In the genomic region with DNA sequence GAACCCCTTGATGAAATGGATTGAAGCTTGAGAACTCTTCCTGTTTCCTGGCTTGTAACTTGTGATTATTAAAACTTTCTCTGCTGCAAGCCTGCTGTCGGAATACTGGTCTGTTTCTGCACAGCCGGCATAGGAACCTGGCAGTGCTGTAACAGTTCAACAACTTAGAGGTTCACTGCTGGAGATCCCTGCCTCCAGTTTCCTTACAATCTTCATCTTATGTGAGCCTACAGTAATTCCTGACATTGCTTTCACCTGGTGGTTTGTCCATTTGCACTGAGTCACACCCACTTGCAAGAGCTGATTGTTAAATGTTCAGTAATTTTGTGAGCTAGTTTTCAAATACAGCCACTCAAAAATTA, we compare ENCODE assay signal across 9 cellular contexts. TPM values are rescaled to one million over a fixed set of nuclear protein-coding genes. Genes with fewer than 3 reads are reported as not detected.
A peak's percentile ranks its signal among the peaks of the same experiment; 100 is the strongest.
DNase-seq lines count a peak whose midpoint lies in the region; ATAC-seq, FAIRE-seq and TF ChIP-seq lines count a peak whose summit lies in the region.
"Had no signal": no experiment of that assay in that cellular context is flagged by ENCODE, and none has a peak within 500 bp of the region (broad histone marks: within the 10 kb centered on the region; RNA-seq: fewer than 3 reads in every experiment).

No MANE protein-coding gene starts in this region.

- peak overlapping the region; percentile 69 for H3K4me3 ChIP-seq in HUES64 (ENCODE audit: low read length)
- peak overlapping the region in 1 of 2 donors; percentile 47 for H3K4me3 ChIP-seq in body of pancreas
- peak overlapping the region; percentile 92 to 94 for H3K4me3 ChIP-seq in muscle layer of duodenum (ENCODE audit: low read depth in 1 of 2, low read length in 2 of 2)

- DNase-seq in AG20443 (ENCODE audit: low spot score): peak; percentile 9
- no peak for DNase-seq in body of pancreas
- DNase-seq in GM12891 (ENCODE audit: insufficient read length, low spot score): no peak
- no peak for DNase-seq in hepatic stellate cell (ENCODE audit: low spot score)
- DNase-seq: caudate nucleus had no signal

- intact Hi-C loops in body of pancreas (cut with DNase I): no loop called here

- 0 out of 2 replicates have a peak, but pooled peaks cover 4% of the 10 kb centered on the region for H3K9me3 ChIP-seq in HUES64 (ENCODE audit: insufficient read depth, low read depth, low read length)
- H3K9me3 ChIP-seq in body of pancreas: no peaks in the 10 kb centered on the region
- H3K9me3 ChIP-seq in muscle layer of duodenum (ENCODE audit: control insufficient read depth in 1 of 2, low read length in 2 of 2): no peaks in the 10 kb centered on the region

- TF ChIP-seq POLR2A in body of pancreas (IDR thresholded peaks at IDR 0.05) (no peak), GM12891 (IDR thresholded peaks at IDR 0.05; ENCODE audit: low read depth, low read length) (no peak)

- H3K27ac ChIP-seq in HUES64 (ENCODE audit: low read depth, low read length): peak overlapping the region; percentile 11; the same call in 1 of the 2 replicates
- H3K27ac ChIP-seq in body of pancreas: peak overlapping the region; percentile 93 to 97 (median 96)
- H3K27ac ChIP-seq in muscle layer of duodenum (ENCODE audit: low read length): peak overlapping the region; percentile 94

- TF ChIP-seq CTCF in body of pancreas (IDR thresholded peaks at IDR 0.05): no peak

- H3K9ac ChIP-seq in HUES64 (ENCODE audit: low read depth, low read length): peak overlapping the region; percentile 10; the same call in 1 of the 2 replicates

- FAIRE-seq in GM12891 (lab: Jason Lieb, UNC): no peak

- H3K36me3 ChIP-seq in HUES64 (ENCODE audit: insufficient read depth, low read length) (0 out of 2 replicates have a peak, but pooled peaks cover 4% of the 10 kb centered on the region), body of pancreas (replicated peaks in 1 of 2; ENCODE audit: insufficient read depth in 1 of 2, low read depth in 2 of 2) (no peaks in the 10 kb centered on the region), muscle layer of duodenum (ENCODE audit: control insufficient read depth in 1 of 2, insufficient read depth in 2 of 2, low read length in 2 of 2) (peaks cover 0 to 10% of the 10 kb centered on the region in 2 donors)

- 83% methylated on average over 2 of the region's 2 CpGs for WGBS in HUES64
- WGBS in body of pancreas, 2 donors: 19% methylated on average over 2 of the region's 2 CpGs

- H3K4me1 ChIP-seq in HUES64 (ENCODE audit: insufficient read depth, low read length) (peaks cover 15% of the 10 kb centered on the region), body of pancreas (peaks cover 17% of the 10 kb centered on the region), muscle layer of duodenum (ENCODE audit: control insufficient read depth in 1 of 2, insufficient read depth in 2 of 2, low read length in 2 of 2) (peaks cover 11 to 17% of the 10 kb centered on the region in 2 donors)

- H3K27me3 ChIP-seq in HUES64 (ENCODE audit: insufficient read depth, low read length) (no peaks in the 10 kb centered on the region), body of pancreas (no peaks in the 10 kb centered on the region), muscle layer of duodenum (ENCODE audit: low read depth, low read length) (no peaks in the 10 kb centered on the region)

- ATAC-seq in body of pancreas: no peak
- ATAC-seq in HG02759 (IDR thresholded peaks at IDR 0.05; ENCODE audit: unreplicated experiment): no peak
- no peak for ATAC-seq in activated CD4-positive, CD25-positive, alpha-beta regulatory T cell treated with anti-CD3 and anti-CD28 coated beads, Interleukin-2, amount 50 U/mL, for 24 hours

TF ChIP-seq in GM12891, 5 proteins besides CTCF, POLR2A, EP300 and RAD21:
- TF ChIP-seq PAX5 (IDR thresholded peaks at IDR 0.05; ENCODE audit: insufficient read depth, low read length, severe bottlenecking) (no peak), SPI1 (IDR thresholded peaks at IDR 0.05; ENCODE audit: low read depth, low read length) (no peak), POU2F2 (IDR thresholded peaks at IDR 0.05; ENCODE audit: low read depth, low read length) (no peak), TAF1 (IDR thresholded peaks at IDR 0.05; ENCODE audit: low read depth, low read length) (no peak), POLR2AphosphoS5 (IDR thresholded peaks at IDR 0.05; ENCODE audit: low read depth, low read length) (no peak)

RNA-seq across cellular contexts. Expression of a gene that starts 1.3 kb away (rescaled TPM):
- 2.8 TPM for polyA plus RNA-seq in HUES64 (2013, experiment 1 of 2)
- polyA plus RNA-seq in HUES64 (2013, experiment 2 of 2): 4.4 TPM
- 1 to 10 TPM; 7.9 to 8.8 TPM for total RNA-seq in body of pancreas
- polyA plus RNA-seq in GM12891 (2012; ENCODE audit: low read depth, missing spikeins): 2.5 TPM

Comparison
In these comparisons a context has a peak if more than half of its experiments do, and no peak if none do; other contexts are left out.
1. H3K27ac ChIP-seq: peak in every context shown above with its lines; median percentile 96 in body of pancreas; 94 in muscle layer of duodenum; 11 in HUES64.